In the genomic region with DNA sequence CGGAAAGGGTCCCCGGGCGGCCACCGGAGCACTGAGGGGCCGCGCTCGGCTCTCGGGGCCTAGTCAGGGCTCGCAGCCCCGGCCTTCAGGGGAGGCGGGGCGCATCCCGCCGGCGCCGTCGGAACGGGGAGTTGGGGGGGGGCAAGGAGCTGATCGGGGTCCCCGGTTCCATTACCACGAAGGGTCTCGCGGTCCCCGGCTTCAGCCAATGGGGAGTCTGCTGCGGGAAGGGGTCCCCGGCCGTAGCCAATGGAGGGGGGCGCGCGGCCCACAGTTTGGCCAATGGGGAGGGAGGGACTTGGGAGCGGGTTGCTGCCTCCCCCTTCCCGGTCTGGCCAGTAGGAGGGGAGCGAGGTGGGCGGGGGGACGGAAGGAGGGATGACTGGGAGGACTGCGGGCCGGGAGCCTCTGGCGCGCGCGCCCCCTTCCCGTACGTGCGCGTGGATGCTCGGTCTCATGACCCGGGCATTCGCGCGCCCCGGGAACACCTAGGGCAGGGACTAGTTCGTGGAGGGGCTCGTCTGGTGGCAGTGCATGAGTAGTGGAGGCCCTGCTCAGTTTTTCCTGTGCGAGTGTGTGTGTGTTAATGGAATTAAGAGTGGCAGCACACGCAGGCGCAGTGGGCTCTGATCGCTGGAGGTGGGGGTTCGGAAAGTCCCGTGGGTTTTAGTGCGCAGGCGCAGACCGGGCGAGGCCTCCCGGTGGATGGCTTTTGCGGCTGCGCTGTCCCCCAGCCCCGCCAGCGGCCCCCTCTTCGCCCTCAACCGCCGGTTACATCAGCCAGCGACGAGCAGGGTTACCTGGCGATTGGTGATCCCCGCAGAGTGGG, we compare ENCODE assay signal across 8 cellular contexts. TPM values are rescaled to one million over a fixed set of nuclear protein-coding genes. Genes with fewer than 3 reads are reported as not detected.
DNase-seq lines count a peak whose midpoint lies in the region; ATAC-seq and TF ChIP-seq lines count a peak whose summit lies in the region.

No MANE protein-coding gene starts in this region.

- 0% methylated on average over 22 of the region's 75 CpGs for WGBS in suprapubic skin

- no peak for TF ChIP-seq CTCF in GM10248 (IDR thresholded peaks at IDR 0.05; ENCODE audit: control extremely low read depth, extremely low read depth, low read depth, missing control alignments)
- peak in 1 of 2 donors; percentile 40 for TF ChIP-seq CTCF in suprapubic skin (IDR thresholded peaks at IDR 0.05)

- peak; percentile 60 for ATAC-seq in HG02610 (IDR thresholded peaks at IDR 0.05; ENCODE audit: unreplicated experiment)

- H3K27ac ChIP-seq in SK-N-MC (peak overlapping the region; percentile 98), suprapubic skin (peak overlapping the region; percentile 99)

- H3K36me3 Mint-ChIP-seq in activated naive CD4-positive, alpha-beta T cell treated with anti-CD3 and anti-CD28 coated beads, Interleukin-2, amount 50 U/mL, for 24 hours, result peaks cover 20% of the 10 kb centered on the region

- H3K9me3 Mint-ChIP-seq in activated naive CD4-positive, alpha-beta T cell treated with anti-CD3 and anti-CD28 coated beads, Interleukin-2, amount 50 U/mL, for 24 hours, result no peaks in the 10 kb centered on the region

- CTCF ChIA-PET in GM10248 (lab: Yijun Ruan, JAX), result interaction anchor here (1.4 to 1.9 kb wide), 2 partner anchors 21 to 121 kb away, joined by 3 to 7 read pairs; a partner anchor contains a TSS

- peak overlapping the region; percentile 95 for H3K4me3 Mint-ChIP-seq in activated naive CD4-positive, alpha-beta T cell treated with anti-CD3 and anti-CD28 coated beads, Interleukin-2, amount 50 U/mL, for 24 hours

- no peaks in the 10 kb centered on the region for H3K27me3 Mint-ChIP-seq in activated naive CD4-positive, alpha-beta T cell treated with anti-CD3 and anti-CD28 coated beads, Interleukin-2, amount 50 U/mL, for 24 hours

- peak overlapping the region; percentile 89 for H3K4me3 ChIP-seq in SK-N-MC
- peak overlapping the region; percentile 76 for H3K4me3 ChIP-seq in suprapubic skin

- peaks cover 23% of the 10 kb centered on the region for H3K4me1 ChIP-seq in suprapubic skin

- H3K36me3 ChIP-seq in SK-N-MC (ENCODE audit: insufficient read depth, low read length), result peaks cover 44% of the 10 kb centered on the region
- peaks cover 34% of the 10 kb centered on the region for H3K36me3 ChIP-seq in suprapubic skin

- H3K27me3 ChIP-seq in suprapubic skin, result no peaks in the 10 kb centered on the region

- H3K27ac Mint-ChIP-seq in activated naive CD4-positive, alpha-beta T cell treated with anti-CD3 and anti-CD28 coated beads, Interleukin-2, amount 50 U/mL, for 24 hours, result peak overlapping the region; percentile 100

- POLR2A ChIA-PET in GM10248 (lab: Yijun Ruan, JAX), result interaction anchor here (0.5 to 2.4 kb wide), 4 partner anchors 12 to 175 kb away, joined by 3 to 13 read pairs (median 4); a partner anchor contains a TSS

- peaks cover 40% of the 10 kb centered on the region for H3K4me1 Mint-ChIP-seq in activated naive CD4-positive, alpha-beta T cell treated with anti-CD3 and anti-CD28 coated beads, Interleukin-2, amount 50 U/mL, for 24 hours

- peak in 1 of 2 donors; percentile 25 for TF ChIP-seq POLR2A in suprapubic skin (IDR thresholded peaks at IDR 0.05)

- DNase-seq in GM10248 (ENCODE audit: extremely low spot score), result peak; percentile 95
- peak; percentile 97 for DNase-seq in NCI-H1092 (lab: John Stamatoyannopoulos, UW)
- DNase-seq in SK-N-MC (ENCODE audit: low read depth, low spot score), result peak; percentile 72
- peak; percentile 96 for DNase-seq in globus pallidus (ENCODE audit: low spot score)
- peak; percentile 95 for DNase-seq in occipital lobe (lab: John Stamatoyannopoulos, UW)
- DNase-seq in suprapubic skin (ENCODE audit: low spot score in 2 of 2), result peak; percentile 98

- H3K9me3 ChIP-seq in SK-N-MC (ENCODE audit: low read depth, low read length) (no peaks in the 10 kb centered on the region), suprapubic skin (no peaks in the 10 kb centered on the region)

- TF ChIP-seq EP300 in suprapubic skin (IDR thresholded peaks at IDR 0.05), result no peak

- peak overlapping the region; percentile 100 for H3K9ac ChIP-seq in SK-N-MC (ENCODE audit: insufficient read length)

RNA-seq across cellular contexts. Expression of a gene that starts 1.1 kb away (rescaled TPM):
- 19.2 TPM for total RNA-seq in occipital lobe
- 100 to 1,000 TPM in 3 of 4 donors, 10 to 100 TPM in 1; 88.5 to 236 (median 148) TPM for total RNA-seq in suprapubic skin

RNA-seq across cellular contexts. Expression of a gene that starts 22.2 kb away (rescaled TPM):
- total RNA-seq in occipital lobe (56.6 TPM), suprapubic skin (100 to 1,000 TPM in 3 of 4 donors, 10 to 100 TPM in 1; 83.0 to 121 (median 107) TPM)

RNA-seq across cellular contexts. Expression of a gene that starts 39.7 kb away (rescaled TPM):
- total RNA-seq in occipital lobe (15.1 TPM), suprapubic skin (10 to 100 TPM; 27.9 to 47.9 (median 37.3) TPM)

RNA-seq across cellular contexts. Expression of a gene that starts 54.4 kb away (rescaled TPM):
- total RNA-seq in occipital lobe (0.16 TPM), suprapubic skin (under 1 TPM in 2 of 4 donors, not detected in 2; 0.34 to 0.72 TPM)

Comparison
In these comparisons a context has a peak if more than half of its experiments do, and no peak if none do; other contexts are left out.
1. Peak in every context shown above with its lines: DNase-seq, ATAC-seq, H3K4me3 ChIP-seq and H3K27ac ChIP-seq.